In genomic region chr17:61809816-61810392, GRCh38 we compare ENCODE assay signal across 12 cellular contexts. TPM values are rescaled to one million over a fixed set of nuclear protein-coding genes. Genes with fewer than 3 reads are reported as not detected.
A peak's percentile ranks its signal among the peaks of the same experiment; 100 is the strongest.
DNase-seq lines count a peak whose midpoint lies in the region; ATAC-seq, FAIRE-seq and TF ChIP-seq lines count a peak whose summit lies in the region.
"Had no signal": no experiment of that assay in that cellular context is flagged by ENCODE, and none has a peak within 500 bp of the region (broad histone marks: within the 10 kb centered on the region; RNA-seq: fewer than 3 reads in every experiment).

No MANE protein-coding gene starts in this region.

- H3K9me3 Mint-ChIP-seq in astrocyte (ENCODE audit: unreplicated experiment) (no peaks in the 10 kb centered on the region), nephron (no peaks in the 10 kb centered on the region)
- H3K9me3 Mint-ChIP-seq: activated T-helper 17 cell treated with anti-CD3 and anti-CD28 coated beads, Interleukin-2, amount 50 U/mL, for 72 hours had no signal

- H3K4me3 Mint-ChIP-seq in astrocyte (ENCODE audit: unreplicated experiment) (no peak overlapping the region), nephron (peak overlapping the region in 1 of 3 experiments; percentile 38)
- H3K4me3 Mint-ChIP-seq: activated T-helper 17 cell treated with anti-CD3 and anti-CD28 coated beads, Interleukin-2, amount 50 U/mL, for 72 hours had no signal

- H3K27ac ChIP-seq in HEK293 (ENCODE audit: extremely low read depth, low read depth, low read length), result no peak overlapping the region
- H3K27ac ChIP-seq in astrocyte (ENCODE audit: low read depth, low read length), result peak overlapping the region; percentile 18
- H3K27ac ChIP-seq in MM.1S (ENCODE audit: low read length), result no peak overlapping the region
- H3K27ac ChIP-seq: transverse colon had no signal

- CTCF ChIA-PET in HEK293 (lab: Yijun Ruan, JAX), result interaction anchor here (1.0 kb wide), 1 partner anchor 8 kb away, joined by 3 read pairs; no protein-coding TSS in a partner anchor

- no peaks in the 10 kb centered on the region for H3K9me2 ChIP-seq in MM.1S (replicated peaks; ENCODE audit: insufficient read depth, low read length)

- H3K79me2 ChIP-seq in astrocyte (ENCODE audit: insufficient read depth, low read length) (peaks cover 3% of the 10 kb centered on the region), MM.1S (ENCODE audit: low read length) (no peaks in the 10 kb centered on the region)

- DNase-seq in NCI-H2081 treated with DMSO at 0.1 percent for 48 hours (lab: John Stamatoyannopoulos, UW) (peak; percentile 83), astrocyte (ENCODE audit: low read depth) (peak; percentile 55), MM.1S (no peak), H7 (no peak)
- DNase-seq: stimulated activated CD4-positive, alpha-beta T cell treated with anti-CD3 and anti-CD28 coated beads, Interleukin-2, amount 100 ng/mL, for 48 hours; T-helper 1 cell; transverse colon had no signal

- no peak overlapping the region for H3K9ac ChIP-seq in astrocyte (ENCODE audit: low read length)
- H3K9ac ChIP-seq in MM.1S (ENCODE audit: low read length), result no peak overlapping the region

- FAIRE-seq in astrocyte (lab: Jason Lieb, UNC), result no peak

- H3K27me3 ChIP-seq in astrocyte (ENCODE audit: insufficient read depth, low read length) (no peaks in the 10 kb centered on the region), MM.1S (replicated peaks; ENCODE audit: insufficient read depth, low read length) (no peaks in the 10 kb centered on the region), H7 (ENCODE audit: control insufficient read depth, insufficient read depth, low read length) (no peaks in the 10 kb centered on the region)
- H3K27me3 ChIP-seq: transverse colon had no signal

- H2AFZ ChIP-seq in astrocyte (ENCODE audit: low read depth, low read length) (no peak overlapping the region), MM.1S (ENCODE audit: low read length) (no peak overlapping the region)

- no peaks in the 10 kb centered on the region for H4K20me1 ChIP-seq in astrocyte (ENCODE audit: insufficient read depth, low read length)
- H4K20me1 ChIP-seq in MM.1S (ENCODE audit: insufficient read depth, low read length), result no peaks in the 10 kb centered on the region

- H3K27ac Mint-ChIP-seq in astrocyte (ENCODE audit: unreplicated experiment) (no peak overlapping the region), nephron (peak overlapping the region; percentile 50 to 92 (median 78))
- H3K27ac Mint-ChIP-seq: activated T-helper 17 cell treated with anti-CD3 and anti-CD28 coated beads, Interleukin-2, amount 50 U/mL, for 72 hours had no signal

- H3K9me3 ChIP-seq in HEK293 (ENCODE audit: control insufficient read depth, insufficient read depth, low read depth, low read length) (no peaks in the 10 kb centered on the region), astrocyte (ENCODE audit: insufficient read depth, low read depth, low read length) (no peaks in the 10 kb centered on the region), MM.1S (replicated peaks; ENCODE audit: insufficient read depth, low read length) (no peaks in the 10 kb centered on the region)
- H3K9me3 ChIP-seq: transverse colon had no signal

- TF ChIP-seq CTCF in HEK293 (tag by site-specific recombination; IDR thresholded peaks at IDR 0.05) (no peak), astrocyte (IDR thresholded peaks at IDR 0.05; ENCODE audit: insufficient read depth, low read depth, low read length) (no peak), nephron (IDR thresholded peaks at IDR 0.05; ENCODE audit: unreplicated experiment in 3 of 3) (no peak), MM.1S (IDR thresholded peaks at IDR 0.05; ENCODE audit: low read length) (no peak)

- ATAC-seq in GM21825 (IDR thresholded peaks at IDR 0.05; ENCODE audit: unreplicated experiment) (no peak), HG03280 (IDR thresholded peaks at IDR 0.05; ENCODE audit: unreplicated experiment) (no peak)
- ATAC-seq: activated T-helper 17 cell treated with anti-CD3 and anti-CD28 coated beads, Interleukin-2, amount 50 U/mL, for 72 hours had no signal

- H3F3A ChIP-seq in MM.1S (ENCODE audit: insufficient read depth, low read length), result no peaks in the 10 kb centered on the region

- no peaks in the 10 kb centered on the region for H3K27me3 Mint-ChIP-seq in astrocyte (ENCODE audit: low read depth, unreplicated experiment)
- H3K27me3 Mint-ChIP-seq in nephron (ENCODE audit: low read depth), result no peaks in the 10 kb centered on the region
- H3K27me3 Mint-ChIP-seq: activated T-helper 17 cell treated with anti-CD3 and anti-CD28 coated beads, Interleukin-2, amount 50 U/mL, for 72 hours had no signal

- H3K36me3 ChIP-seq in HEK293 (ENCODE audit: control insufficient read depth in 2 of 2, insufficient read depth in 1 of 2, low read length in 2 of 2) (peaks cover 15 to 35% of the 10 kb centered on the region in 2 experiments), astrocyte (ENCODE audit: insufficient read depth, low read length) (no peaks in the 10 kb centered on the region), MM.1S (replicated peaks; ENCODE audit: insufficient read depth, low read length) (no peaks in the 10 kb centered on the region; the same call in 1 of the 2 replicates), H7 (replicated peaks; ENCODE audit: control insufficient read depth, insufficient read depth, low read length) (no peaks in the 10 kb centered on the region; the same call in 1 of the 2 replicates)
- H3K36me3 ChIP-seq: transverse colon had no signal

- no peaks in the 10 kb centered on the region for H3K36me3 Mint-ChIP-seq in astrocyte (ENCODE audit: low read depth, unreplicated experiment)
- peaks cover 7% of the 10 kb centered on the region for H3K36me3 Mint-ChIP-seq in nephron (ENCODE audit: low read depth)

- H3K4me2 ChIP-seq in astrocyte (ENCODE audit: low read length) (no peak overlapping the region), MM.1S (ENCODE audit: low read depth, low read length) (no peak overlapping the region)

- H3K4me1 Mint-ChIP-seq in astrocyte (ENCODE audit: low read depth, unreplicated experiment) (peaks cover 13% of the 10 kb centered on the region), nephron (peaks cover 19% of the 10 kb centered on the region)

- H3K4me3 ChIP-seq in HEK293 (ENCODE audit: low read depth, low read length) (no peak overlapping the region), astrocyte (ENCODE audit: insufficient read depth, low read depth, low read length) (no peak overlapping the region), MM.1S (ENCODE audit: low read length) (no peak overlapping the region), H7 (ENCODE audit: insufficient read depth, low read depth, low read length) (no peak overlapping the region)
- H3K4me3 ChIP-seq: transverse colon had no signal

- POLR2A ChIA-PET in HEK293 (lab: Yijun Ruan, JAX), result no interaction called here

- H3K4me1 ChIP-seq in HEK293 (ENCODE audit: control insufficient read depth, insufficient read depth, low read length) (peaks cover 10% of the 10 kb centered on the region), astrocyte (ENCODE audit: insufficient read depth, low read length) (peaks cover 19% of the 10 kb centered on the region), MM.1S (ENCODE audit: low read length) (no peaks in the 10 kb centered on the region)
- H3K4me1 ChIP-seq: transverse colon had no signal

TF ChIP-seq in HEK293, 187 proteins besides CTCF, POLR2A, EP300 and RAD21 (continues in another document):
- TF ChIP-seq ZBTB44 (tag by site-specific recombination; IDR thresholded peaks at IDR 0.05), result 0 out of 2 replicates have a peak, but pooled peaks have one; percentile 15
- TF ChIP-seq ZNF529 (tag by site-specific recombination; IDR thresholded peaks at IDR 0.05; ENCODE audit: insufficient replicate concordance), result no peak
- no peak for TF ChIP-seq MZF1 (tag by site-specific recombination; IDR thresholded peaks at IDR 0.05; ENCODE audit: borderline replicate concordance)
- TF ChIP-seq ZNF473 (tag by site-specific recombination; IDR thresholded peaks at IDR 0.05), result no peak
- no peak for TF ChIP-seq KLF10 (tag by site-specific recombination; IDR thresholded peaks at IDR 0.05)
- no peak for TF ChIP-seq ZBTB10 (tag by site-specific recombination; IDR thresholded peaks at IDR 0.05)
- no peak for TF ChIP-seq ZNF214 (tag by site-specific recombination; IDR thresholded peaks at IDR 0.05; ENCODE audit: borderline replicate concordance)
- TF ChIP-seq ZNF600 (tag by site-specific recombination; IDR thresholded peaks at IDR 0.05), result no peak

RNA-seq across cellular contexts. Expression of gene BRIP1, which starts 53.4 kb away (rescaled TPM):
- total RNA-seq in astrocyte, result 3.2 and 6.4 TPM in 2 replicates
- 12.0 and 17.0 TPM in 2 replicates for total RNA-seq in H7 (2014; rRNA removed; shearing (Covaris generic))

Comparison
In these comparisons a context has a peak if more than half of its experiments do, and no peak if none do; other contexts are left out.
1. DNase-seq: peak in NCI-H2081 treated with DMSO at 0.1 percent for 48 hours (single experiment) and astrocyte (single experiment); none in MM.1S (single experiment) and H7 (single experiment).